In the genomic region with DNA sequence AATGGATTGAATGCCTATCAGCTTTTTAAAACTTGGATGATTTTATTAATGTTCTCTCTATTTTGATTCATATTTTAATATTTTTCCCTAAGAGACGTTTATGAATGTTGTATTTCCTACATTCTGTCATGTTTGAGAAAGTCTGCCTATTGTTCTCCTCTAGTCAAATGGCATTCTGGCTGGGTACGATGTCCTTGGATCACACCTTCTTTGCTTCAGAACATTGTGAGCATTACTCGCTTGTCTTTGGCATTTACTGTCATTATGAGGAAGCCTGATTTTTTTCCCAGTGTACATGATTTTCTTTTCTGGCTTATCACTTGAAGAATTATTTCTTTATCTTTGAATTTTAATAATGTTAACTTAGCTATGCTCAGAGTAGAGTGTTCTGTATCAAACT, we compare ENCODE assay signal across 23 cellular contexts.
DNase-seq lines count a peak whose midpoint lies in the region; ATAC-seq, FAIRE-seq and TF ChIP-seq lines count a peak whose summit lies in the region.
"Had no signal": no experiment of that assay in that cellular context is flagged by ENCODE, and none has a peak within 500 bp of the region (broad histone marks: within the 10 kb centered on the region; RNA-seq: fewer than 3 reads in every experiment).

No MANE protein-coding gene starts in this region.

- peak; percentile 49 for ATAC-seq in Right ventricle myocardium superior (ENCODE audit: poor library complexity)
- ATAC-seq in Right ventricle myocardium inferior = no peak
- ATAC-seq in gastrocnemius medialis = peak in 1 of 2 donors; percentile 29
- ATAC-seq in natural killer cell treated with Interleukin-12 subunit alpha and Interleukin-12 subunit beta and Interleukin-15 and Interleukin-18, amount 100 ng/mL, for 72 hours = no peak
- ATAC-seq: A549 had no signal

- in situ Hi-C loops in gastrocnemius medialis (cut with MboI; ENCODE audit: low sequenced_read_pairs in 4 of 4) = no loop called here

- no peaks in the 10 kb centered on the region for H3K27me3 Mint-ChIP-seq in natural killer cell treated with Interleukin-12 subunit alpha and Interleukin-12 subunit beta and Interleukin-15 and Interleukin-18, amount 100 ng/mL, for 72 hours
- H3K27me3 Mint-ChIP-seq: CD4-positive, alpha-beta memory T cell; CD4-positive, CD25-positive, alpha-beta regulatory T cell; CD8-positive, alpha-beta memory T cell had no signal

- no peak overlapping the region for H3K27ac Mint-ChIP-seq in natural killer cell treated with Interleukin-12 subunit alpha and Interleukin-12 subunit beta and Interleukin-15 and Interleukin-18, amount 100 ng/mL, for 72 hours
- H3K27ac Mint-ChIP-seq: CD4-positive, CD25-positive, alpha-beta regulatory T cell had no signal

- peaks cover 32 to 33% of the 10 kb centered on the region in 2 donors for H3K4me1 Mint-ChIP-seq in natural killer cell treated with Interleukin-12 subunit alpha and Interleukin-12 subunit beta and Interleukin-15 and Interleukin-18, amount 100 ng/mL, for 72 hours (ENCODE audit: low read depth in 2 of 2)

- TF ChIP-seq CTCF in gastrocnemius medialis (IDR thresholded peaks at IDR 0.05 in 4 of 5, conservative IDR thresholded peaks at IDR 0.05 in 1 of 5) = no peak

- TF ChIP-seq POLR2A in H54 (IDR thresholded peaks at IDR 0.05; ENCODE audit: low read depth, low read length) (no peak), gastrocnemius medialis (IDR thresholded peaks at IDR 0.05) (no peak)

- no peaks in the 10 kb centered on the region for H3K27me3 ChIP-seq in gastrocnemius medialis
- H3K27me3 ChIP-seq: BE2C, BLaER1 had no signal

- H3K4me3 ChIP-seq in gastrocnemius medialis = no peak overlapping the region
- H3K4me3 ChIP-seq: A549, BLaER1 had no signal

- no peak for DNase-seq in Right ventricle myocardium superior
- DNase-seq in Right ventricle myocardium inferior (ENCODE audit: missing footprints) = no peak
- no peak for DNase-seq in H54 (ENCODE audit: insufficient read length, low spot score)
- DNase-seq in gastrocnemius medialis = peak; percentile 25 to 37
- no peak for DNase-seq in natural killer cell treated with Interleukin-12 subunit alpha and Interleukin-12 subunit beta and Interleukin-15 and Interleukin-18, amount 100 ng/mL, for 72 hours (ENCODE audit: low spot score)
- DNase-seq in mesenteric fat pad (ENCODE audit: low spot score) = no peak
- DNase-seq: BE2C; C1 segment of cervical spinal cord; CD4-positive, alpha-beta memory T cell; CD4-positive, CD25-positive, alpha-beta regulatory T cell; CD8-positive, alpha-beta memory T cell; COR-L47; DMS 273 treated with DMSO at 0.1 percent for 48 hours; DMS153; DMS79 treated with DMSO at 0.1 percent for 48 hours; GF-D8 had no signal

- H3K9me3 ChIP-seq in gastrocnemius medialis = peaks cover 0 to 10% (median 0%) of the 10 kb centered on the region in 3 donors
- H3K9me3 ChIP-seq: BE2C had no signal

- intact Hi-C loops in Right ventricle myocardium superior (cut with DNase I) = no loop called here
- intact Hi-C loops in Right ventricle myocardium inferior (cut with DNase I) = no loop called here
- intact Hi-C loops in gastrocnemius medialis (cut with DNase I; ENCODE audit: low total_unique reads) = loop anchor here (5.0 kb wide), 1 partner anchor 39 kb away; no protein-coding TSS in a partner anchor

- peak overlapping the region; percentile 36 to 82 (median 60) for H3K27ac ChIP-seq in gastrocnemius medialis
- H3K27ac ChIP-seq: 22Rv1, A549, BLaER1 had no signal

- no peaks in the 10 kb centered on the region for H3K36me3 ChIP-seq in gastrocnemius medialis
- H3K36me3 ChIP-seq: BE2C, BLaER1 had no signal

- no peak overlapping the region for H3K4me3 Mint-ChIP-seq in natural killer cell treated with Interleukin-12 subunit alpha and Interleukin-12 subunit beta and Interleukin-15 and Interleukin-18, amount 100 ng/mL, for 72 hours
- H3K4me3 Mint-ChIP-seq: CD14-positive monocyte; CD4-positive, alpha-beta memory T cell; CD8-positive, alpha-beta memory T cell had no signal

- H3K36me3 Mint-ChIP-seq in natural killer cell treated with Interleukin-12 subunit alpha and Interleukin-12 subunit beta and Interleukin-15 and Interleukin-18, amount 100 ng/mL, for 72 hours = peaks cover 28% of the 10 kb centered on the region

- FAIRE-seq in H54 (lab: Jason Lieb, UNC) = peak; percentile 67
- FAIRE-seq: A549, G401.6, GM12891, GM19239 had no signal

- peaks cover 25% of the 10 kb centered on the region for H3K9me3 Mint-ChIP-seq in natural killer cell treated with Interleukin-12 subunit alpha and Interleukin-12 subunit beta and Interleukin-15 and Interleukin-18, amount 100 ng/mL, for 72 hours

- peaks cover 39 to 49% of the 10 kb centered on the region in 2 donors for H3K4me1 ChIP-seq in gastrocnemius medialis
- H3K4me1 ChIP-seq: BE2C, BLaER1 had no signal

Comparison
In these comparisons a context has a peak if more than half of its experiments do, and no peak if none do; other contexts are left out.
1. DNase-seq: peak in gastrocnemius medialis (2 of 2); none in Right ventricle myocardium superior (single experiment), Right ventricle myocardium inferior (single experiment), H54 (single experiment), natural killer cell treated with Interleukin-12 subunit alpha and Interleukin-12 subunit beta and Interleukin-15 and Interleukin-18, amount 100 ng/mL, for 72 hours (single experiment) and mesenteric fat pad (single experiment).